ENCODE assay signal across 20 cellular contexts in genomic region chr12:68162374-68162773, GRCh38. TPM values are rescaled to one million over a fixed set of nuclear protein-coding genes. Genes with fewer than 3 reads are reported as not detected.
"Had no signal": no experiment of that assay in that cellular context is flagged by ENCODE, and none has a peak within 500 bp of the region (broad histone marks: within the 10 kb centered on the region; RNA-seq: fewer than 3 reads in every experiment).

No MANE protein-coding gene starts in this region.

- H3K4me3 ChIP-seq: esophagus squamous epithelium, lower lobe of right lung, skin epidermis, suprapubic skin, transverse colon had no signal

- H3K9me3 ChIP-seq: esophagus squamous epithelium, lower lobe of right lung, suprapubic skin, transverse colon had no signal

- H3K27me3 ChIP-seq: suprapubic skin, transverse colon had no signal

- H3K4me1 ChIP-seq: lower lobe of right lung, suprapubic skin, transverse colon had no signal

- H3K27ac ChIP-seq: esophagus squamous epithelium, lower lobe of right lung, skin epidermis, suprapubic skin, transverse colon had no signal

- H3K36me3 ChIP-seq: esophagus squamous epithelium, lower lobe of right lung, suprapubic skin, transverse colon had no signal

- DNase-seq: activated CD4-positive, alpha-beta T cell treated with anti-CD3 and anti-CD28 coated beads, Interleukin-2, amount 10 ng/mL, durations not matched to agents 24 days and 14 days; activated CD8-positive, alpha-beta T cell treated with anti-CD3 and anti-CD28 coated beads for 36 hours; activated naive CD4-positive, alpha-beta T cell treated with anti-CD3 and anti-CD28 coated beads, Interleukin-2, amount 50 U/mL, for 16 hours; activated T-cell treated with anti-CD3 and anti-CD28 coated beads, Interleukin-2, amount 50 U/mL, for 1 hour; aorta; cerebellar nuclear complex; cortex of kidney; effector CD8-positive, alpha-beta T cell; esophagus squamous epithelium; lower lobe of right lung; right cardiac atrium; stimulated activated naive CD8-positive, alpha-beta T cell treated with anti-CD3 and anti-CD28 coated beads, Interleukin-15, Interleukin-2, amounts not matched to agents 100 U/mL and 50 U/mL, for 24 hours; T-cell; transverse colon had no signal

RNA-seq across cellular contexts. Expression of gene IFNG, which starts 2.8 kb away (rescaled TPM):
- total RNA-seq: aorta, esophagus squamous epithelium, lower lobe of right lung, myocyte, neural crest cell, omental fat pad, progenitor cell of endocrine pancreas, right cardiac atrium, suprapubic skin, transverse colon had no signal
